22 cellular contexts compared by ENCODE assay signal in genomic region chr2:231272961-231273360, GRCh38.
A peak's percentile ranks its signal among the peaks of the same experiment; 100 is the strongest.
DNase-seq lines count a peak whose midpoint lies in the region; ATAC-seq and TF ChIP-seq lines count a peak whose summit lies in the region.
"Had no signal": no experiment of that assay in that cellular context is flagged by ENCODE, and none has a peak within 500 bp of the region (broad histone marks: within the 10 kb centered on the region; RNA-seq: fewer than 3 reads in every experiment).

No MANE protein-coding gene starts in this region.

- DNase-seq in NCI-H82 (lab: John Stamatoyannopoulos, UW): peak; percentile 9
- DNase-seq in NCI-H82 treated with DMSO at 0.1 percent for 48 hours (lab: John Stamatoyannopoulos, UW; ENCODE audit: unreplicated experiment): no peak
- no peak for DNase-seq in endothelial cell (ENCODE audit: low spot score)
- no peak for DNase-seq in nephron progenitor cell
- no peak for DNase-seq in uterus
- no peak for DNase-seq in germinal center (ENCODE audit: low spot score)
- no peak for DNase-seq in mammary epithelial cell
- DNase-seq: 8988T; Calu3; CD8-positive, alpha-beta T cell; DMS53; DND-41; EL; GOT3; H7; HFFc6 had no signal

- no peak overlapping the region for H3K4me2 ChIP-seq in mammary epithelial cell (ENCODE audit: insufficient read depth, low read depth, low read length)
- H3K4me2 ChIP-seq: BLaER1 had no signal

- no TSS peak for BruUV-seq in mammary epithelial cell (replicated peaks; lab: Mats Ljungman, UMichigan)

- dilution Hi-C loops in mammary epithelial cell (cut with HindIII; ENCODE audit: low sequenced_read_pairs): loop anchor here (5.0 to 10.0 kb wide), 2 partner anchors 46 to 302 kb away; no protein-coding TSS in a partner anchor

- H3K27ac ChIP-seq in uterus: peak overlapping the region; percentile 4 to 94
- H3K27ac ChIP-seq in mammary epithelial cell (ENCODE audit: insufficient read depth, low read depth, low read length): no peak overlapping the region
- H3K27ac ChIP-seq: BLaER1 had no signal

- no peak for TF ChIP-seq POLR2A in uterus (IDR thresholded peaks at IDR 0.05)

- no peak overlapping the region for H3K27ac Mint-ChIP-seq in endothelial cell (ENCODE audit: unreplicated experiment)
- peak overlapping the region; percentile 61 for H3K27ac Mint-ChIP-seq in nephron progenitor cell
- H3K27ac Mint-ChIP-seq: CD14-positive monocyte; CD8-positive, alpha-beta T cell; HFFc6 had no signal

- H2AFZ ChIP-seq in mammary epithelial cell (ENCODE audit: low read depth, low read length): no peak overlapping the region

- 95% methylated on average over 4 of the region's 4 CpGs for WGBS in mammary epithelial cell (ENCODE audit: low coverage, missing lambda C conversion rate)

- H3K9ac ChIP-seq in mammary epithelial cell (ENCODE audit: insufficient read depth, low read length): no peak overlapping the region
- H3K9ac ChIP-seq: BLaER1 had no signal

- CTCF ChIA-PET in mammary epithelial cell (lab: Charles Lee; ENCODE audit: low non-redundant PET): no interaction called here

- H3K27me3 Mint-ChIP-seq in endothelial cell (ENCODE audit: unreplicated experiment) (no peaks in the 10 kb centered on the region), nephron progenitor cell (ENCODE audit: low read depth, poor library complexity) (no peaks in the 10 kb centered on the region)

- TF ChIP-seq CTCF in endothelial cell (IDR thresholded peaks at IDR 0.05; ENCODE audit: unreplicated experiment) (no peak), nephron progenitor cell (IDR thresholded peaks at IDR 0.05) (no peak), uterus (IDR thresholded peaks at IDR 0.05) (no peak), mammary epithelial cell (conservative IDR thresholded peaks at IDR 0.05 in 1 of 2, IDR thresholded peaks at IDR 0.05 in 1 of 2; ENCODE audit: extremely low read depth in 1 of 2, insufficient read depth in 1 of 2, low read depth in 1 of 2, low read length in 2 of 2) (no peak)

- intact Hi-C loops in uterus (cut with DNase I; ENCODE audit: low total_unique reads): no loop called here
- intact Hi-C loops in mammary epithelial cell (cut with micrococcal nuclease): no loop called here

- H3K36me3 ChIP-seq in uterus (no peaks in the 10 kb centered on the region), mammary epithelial cell (ENCODE audit: insufficient read depth, low read length) (peaks cover 10% of the 10 kb centered on the region)
- H3K36me3 ChIP-seq: BLaER1 had no signal

- H3K9me3 Mint-ChIP-seq in endothelial cell (ENCODE audit: unreplicated experiment): no peaks in the 10 kb centered on the region
- no peaks in the 10 kb centered on the region for H3K9me3 Mint-ChIP-seq in nephron progenitor cell
- H3K9me3 Mint-ChIP-seq: CD8-positive, alpha-beta T cell; HFFc6 had no signal

- H3K4me1 Mint-ChIP-seq in endothelial cell (ENCODE audit: unreplicated experiment) (no peaks in the 10 kb centered on the region), nephron progenitor cell (peaks cover 18% of the 10 kb centered on the region)

- ATAC-seq in HG03469 (IDR thresholded peaks at IDR 0.05; ENCODE audit: unreplicated experiment): no peak
- ATAC-seq: CD8-positive, alpha-beta T cell; GM12878; HCT116; HepG2 had no signal

- H3K36me3 Mint-ChIP-seq in endothelial cell (ENCODE audit: low read depth, unreplicated experiment) (peaks cover 20% of the 10 kb centered on the region), nephron progenitor cell (ENCODE audit: low read depth) (peaks cover 77% of the 10 kb centered on the region)
- H3K36me3 Mint-ChIP-seq: CD14-positive monocyte had no signal

- peak overlapping the region; percentile 1 for H3K4me3 Mint-ChIP-seq in endothelial cell (ENCODE audit: unreplicated experiment)
- no peak overlapping the region for H3K4me3 Mint-ChIP-seq in nephron progenitor cell
- H3K4me3 Mint-ChIP-seq: CD14-positive monocyte; CD8-positive, alpha-beta T cell; HFFc6 had no signal

- H3K4me3 ChIP-seq in uterus: no peak overlapping the region
- H3K4me3 ChIP-seq in mammary epithelial cell (replicated peaks in 1 of 3; ENCODE audit: insufficient read depth in 1 of 3, low read depth in 2 of 3, low read length in 3 of 3): no peak overlapping the region
- H3K4me3 ChIP-seq: BLaER1, GM12878 had no signal

- H3K27me3 ChIP-seq in uterus (no peaks in the 10 kb centered on the region), mammary epithelial cell (ENCODE audit: insufficient read depth, low read length) (no peaks in the 10 kb centered on the region)
- H3K27me3 ChIP-seq: BLaER1 had no signal

- no peaks in the 10 kb centered on the region for H3K79me2 ChIP-seq in mammary epithelial cell (ENCODE audit: insufficient read depth, low read length)

- in situ Hi-C loops in mammary epithelial cell (cut with MboI; ENCODE audit: low sequenced_read_pairs in 2 of 2): no loop called here

- H3K4me1 ChIP-seq in uterus (no peaks in the 10 kb centered on the region), mammary epithelial cell (ENCODE audit: insufficient read depth, low read length) (no peaks in the 10 kb centered on the region)

- H3K9me3 ChIP-seq in uterus (no peaks in the 10 kb centered on the region), mammary epithelial cell (replicated peaks; ENCODE audit: insufficient read depth, low read length) (no peaks in the 10 kb centered on the region)
- H3K9me3 ChIP-seq: BLaER1 had no signal

- H4K20me1 ChIP-seq in mammary epithelial cell (ENCODE audit: insufficient read depth, low read length): no peaks in the 10 kb centered on the region
- H4K20me1 ChIP-seq: BLaER1 had no signal
